8 cellular contexts compared by ENCODE assay signal in genomic region chr5:151319334-151319733, GRCh38. TPM values are rescaled to one million over a fixed set of nuclear protein-coding genes. Genes with fewer than 3 reads are reported as not detected.
DNase-seq lines count a peak whose midpoint lies in the region; ATAC-seq and TF ChIP-seq lines count a peak whose summit lies in the region.

No MANE protein-coding gene starts in this region.

- no peak overlapping the region for H3K4me3 Mint-ChIP-seq in Calu3 (ENCODE audit: low read depth, unreplicated experiment)
- H3K4me3 Mint-ChIP-seq in CD8-positive, alpha-beta memory T cell, result no peak overlapping the region
- H3K4me3 Mint-ChIP-seq in naive thymus-derived CD4-positive, alpha-beta T cell, result no peak overlapping the region

- WGBS in spleen, 5 donors, result 26 to 68% (median 50%) methylated on average over 1 of the region's 1 CpG

- no peaks in the 10 kb centered on the region for H3K4me1 Mint-ChIP-seq in Calu3 (ENCODE audit: low read depth, unreplicated experiment)
- no peaks in the 10 kb centered on the region for H3K4me1 Mint-ChIP-seq in CD8-positive, alpha-beta memory T cell
- no peaks in the 10 kb centered on the region for H3K4me1 Mint-ChIP-seq in naive thymus-derived CD4-positive, alpha-beta T cell

- peaks cover 22% of the 10 kb centered on the region for H3K27me3 Mint-ChIP-seq in Calu3 (ENCODE audit: unreplicated experiment)
- H3K27me3 Mint-ChIP-seq in CD8-positive, alpha-beta memory T cell, result peaks cover 11 to 35% of the 10 kb centered on the region in 2 donors
- H3K27me3 Mint-ChIP-seq in naive thymus-derived CD4-positive, alpha-beta T cell, result peaks cover 0 to 7% (median 0%) of the 10 kb centered on the region in 5 donors

- H3K27ac ChIP-seq in WERI-Rb-1, result no peak overlapping the region
- H3K27ac ChIP-seq in spleen, result peak overlapping the region in 2 of 8 donors; percentile 15 to 19
- H3K27ac ChIP-seq in CD8-positive, alpha-beta memory T cell (ENCODE audit: low read depth, low read length), result no peak overlapping the region
- no peak overlapping the region for H3K27ac ChIP-seq in naive thymus-derived CD4-positive, alpha-beta T cell (ENCODE audit: low read depth, low read length)

- H3K27ac Mint-ChIP-seq in Calu3 (ENCODE audit: unreplicated experiment), result no peak overlapping the region
- H3K27ac Mint-ChIP-seq in CD8-positive, alpha-beta memory T cell, result peak overlapping the region in 1 of 8 donors; percentile 44
- no peak overlapping the region for H3K27ac Mint-ChIP-seq in naive thymus-derived CD4-positive, alpha-beta T cell

- TF ChIP-seq CTCF in Calu3 (IDR thresholded peaks at IDR 0.05; ENCODE audit: unreplicated experiment) (no peak), WERI-Rb-1 (IDR thresholded peaks at IDR 0.05; ENCODE audit: low read depth, low read length) (peak; percentile 37; the same call in 1 of the 2 replicates), spleen (IDR thresholded peaks at IDR 0.05 in 8 of 11, conservative IDR thresholded peaks at IDR 0.05 in 3 of 11) (peak in 2 of 11 experiments; percentile 15 to 16)

- POLR2A ChIA-PET in CD8-positive, alpha-beta memory T cell (lab: Charles Lee), result no interaction called here
- POLR2A ChIA-PET in naive thymus-derived CD4-positive, alpha-beta T cell (lab: Charles Lee), result interaction anchor here (0.5 to 0.6 kb wide), 2 partner anchors 128 to 189 kb away, joined by 3 to 6 read pairs; no protein-coding TSS in a partner anchor

- peaks cover 3 to 17% (median 8%) of the 10 kb centered on the region in 6 donors for H3K4me1 ChIP-seq in spleen
- no peaks in the 10 kb centered on the region for H3K4me1 ChIP-seq in CD8-positive, alpha-beta memory T cell (ENCODE audit: insufficient read depth, low read length)
- no peaks in the 10 kb centered on the region for H3K4me1 ChIP-seq in naive thymus-derived CD4-positive, alpha-beta T cell (ENCODE audit: control insufficient read depth in 2 of 2, insufficient read depth in 2 of 2, low read length in 2 of 2)

- CTCF ChIA-PET in Calu3 (lab: Charles Lee), result interaction anchor here (1.3 kb wide), 1 partner anchor 333 kb away, joined by 7 read pairs; no protein-coding TSS in a partner anchor
- CTCF ChIA-PET in CD8-positive, alpha-beta memory T cell (lab: Charles Lee), result no interaction called here
- CTCF ChIA-PET in naive thymus-derived CD4-positive, alpha-beta T cell (lab: Charles Lee), result interaction anchor here (0.6 kb wide), 1 partner anchor 404 kb away, joined by 3 read pairs; no protein-coding TSS in a partner anchor

- no peak overlapping the region for H3K4me3 ChIP-seq in WERI-Rb-1 (ENCODE audit: low read depth, low read length)
- H3K4me3 ChIP-seq in spleen, result no peak overlapping the region
- no peak overlapping the region for H3K4me3 ChIP-seq in CD8-positive, alpha-beta memory T cell (ENCODE audit: low read length)
- H3K4me3 ChIP-seq in naive thymus-derived CD4-positive, alpha-beta T cell (ENCODE audit: low read length), result no peak overlapping the region

- ATAC-seq in GM19351 (IDR thresholded peaks at IDR 0.05; ENCODE audit: unreplicated experiment), result peak; percentile 78
- ATAC-seq in HG03469 (IDR thresholded peaks at IDR 0.05; ENCODE audit: unreplicated experiment), result peak; percentile 83
- no peak for ATAC-seq in naive thymus-derived CD4-positive, alpha-beta T cell

- no peaks in the 10 kb centered on the region for H3K36me3 Mint-ChIP-seq in Calu3 (ENCODE audit: insufficient read depth, unreplicated experiment)
- H3K36me3 Mint-ChIP-seq in CD8-positive, alpha-beta memory T cell, result no peaks in the 10 kb centered on the region
- no peaks in the 10 kb centered on the region for H3K36me3 Mint-ChIP-seq in naive thymus-derived CD4-positive, alpha-beta T cell

- BruUV-seq in Calu3 (replicated peaks; lab: Mats Ljungman, UMichigan), result no TSS peak

- H3K9me3 Mint-ChIP-seq in Calu3 (ENCODE audit: low read depth, unreplicated experiment), result no peaks in the 10 kb centered on the region
- H3K9me3 Mint-ChIP-seq in CD8-positive, alpha-beta memory T cell, result peaks cover 0 to 4% (median 0%) of the 10 kb centered on the region in 5 donors
- peaks cover 0 to 2% (median 0%) of the 10 kb centered on the region in 11 donors for H3K9me3 Mint-ChIP-seq in naive thymus-derived CD4-positive, alpha-beta T cell

- H3K9me3 ChIP-seq in WERI-Rb-1 (ENCODE audit: severe bottlenecking) (no peaks in the 10 kb centered on the region), spleen (no peaks in the 10 kb centered on the region)
- H3K9me3 ChIP-seq in CD8-positive, alpha-beta memory T cell (ENCODE audit: low read length), result no peaks in the 10 kb centered on the region
- no peaks in the 10 kb centered on the region for H3K9me3 ChIP-seq in naive thymus-derived CD4-positive, alpha-beta T cell (ENCODE audit: control insufficient read depth in 2 of 3, low read length in 3 of 3)

- no peak for TF ChIP-seq POLR2A in spleen (IDR thresholded peaks at IDR 0.05)

- DNase-seq in Calu3 (peak; percentile 9), WERI-Rb-1 (peak; percentile 13), kidney tubule cell (ENCODE audit: low spot score) (peak; percentile 6), spleen (no peak)
- no peak for DNase-seq in CD8-positive, alpha-beta memory T cell
- DNase-seq in naive thymus-derived CD4-positive, alpha-beta T cell, result no peak

- H3K27me3 ChIP-seq in WERI-Rb-1 (ENCODE audit: insufficient read depth, low read depth, severe bottlenecking) (no peaks in the 10 kb centered on the region), spleen (replicated peaks in 1 of 7) (no peaks in the 10 kb centered on the region)
- no peaks in the 10 kb centered on the region for H3K27me3 ChIP-seq in CD8-positive, alpha-beta memory T cell (ENCODE audit: insufficient read depth, low read length, poor library complexity, severe bottlenecking)
- H3K27me3 ChIP-seq in naive thymus-derived CD4-positive, alpha-beta T cell (ENCODE audit: control insufficient read depth in 2 of 2, insufficient read depth in 2 of 2, low read length in 2 of 2), result no peaks in the 10 kb centered on the region

- intact Hi-C loops in Calu3 (cut with micrococcal nuclease; ENCODE audit: unreplicated experiment) (loop anchor here (1.0 to 5.0 kb wide), 2 partner anchors 178 to 192 kb away; no protein-coding TSS in a partner anchor), spleen (cut with DNase I; ENCODE audit: low total_unique reads) (no loop called here)
- intact Hi-C loops in naive thymus-derived CD4-positive, alpha-beta T cell (cut with micrococcal nuclease), result loop anchor here in 1 of 2 donors (10.0 kb wide), 1 partner anchor 155 kb away; no protein-coding TSS in a partner anchor

- no peaks in the 10 kb centered on the region for H3K36me3 ChIP-seq in WERI-Rb-1
- no peaks in the 10 kb centered on the region for H3K36me3 ChIP-seq in spleen
- no peaks in the 10 kb centered on the region for H3K36me3 ChIP-seq in CD8-positive, alpha-beta memory T cell (ENCODE audit: insufficient read depth, low read length)
- no peaks in the 10 kb centered on the region for H3K36me3 ChIP-seq in naive thymus-derived CD4-positive, alpha-beta T cell (ENCODE audit: control insufficient read depth in 2 of 3, insufficient read depth in 3 of 3, low read length in 3 of 3)

RNA-seq across cellular contexts. Expression of gene SLC36A3, which starts 15.8 kb away (rescaled TPM):
- total RNA-seq in Calu3 (2022) (not detected in 2 replicates), spleen (not detected)
- not detected for polyA plus RNA-seq in spleen
- not detected for total RNA-seq in CD8-positive, alpha-beta memory T cell
- polyA plus RNA-seq in CD8-positive, alpha-beta memory T cell, result not detected
- not detected for total RNA-seq in naive thymus-derived CD4-positive, alpha-beta T cell
- polyA plus RNA-seq in naive thymus-derived CD4-positive, alpha-beta T cell, result not detected

RNA-seq across cellular contexts. Expression of gene SLC36A2, which starts 28.0 kb away (rescaled TPM):
- total RNA-seq in Calu3 (2022), result not detected in 2 replicates
- not detected for total RNA-seq in spleen
- under 1 TPM in 1 of 3 donors, not detected in 2; 0.02 TPM for polyA plus RNA-seq in spleen
- total RNA-seq in CD8-positive, alpha-beta memory T cell, result not detected
- not detected for polyA plus RNA-seq in CD8-positive, alpha-beta memory T cell
- not detected for total RNA-seq in naive thymus-derived CD4-positive, alpha-beta T cell
- not detected for polyA plus RNA-seq in naive thymus-derived CD4-positive, alpha-beta T cell

Comparison
In these comparisons a context has a peak if more than half of its experiments do, and no peak if none do; other contexts are left out.
1. DNase-seq: peak in Calu3 (single experiment), WERI-Rb-1 (single experiment) and kidney tubule cell (single experiment); none in spleen (single experiment), CD8-positive, alpha-beta memory T cell (0 of 5) and naive thymus-derived CD4-positive, alpha-beta T cell (0 of 9).